24 cellular contexts compared by ENCODE assay signal in the genomic region with DNA sequence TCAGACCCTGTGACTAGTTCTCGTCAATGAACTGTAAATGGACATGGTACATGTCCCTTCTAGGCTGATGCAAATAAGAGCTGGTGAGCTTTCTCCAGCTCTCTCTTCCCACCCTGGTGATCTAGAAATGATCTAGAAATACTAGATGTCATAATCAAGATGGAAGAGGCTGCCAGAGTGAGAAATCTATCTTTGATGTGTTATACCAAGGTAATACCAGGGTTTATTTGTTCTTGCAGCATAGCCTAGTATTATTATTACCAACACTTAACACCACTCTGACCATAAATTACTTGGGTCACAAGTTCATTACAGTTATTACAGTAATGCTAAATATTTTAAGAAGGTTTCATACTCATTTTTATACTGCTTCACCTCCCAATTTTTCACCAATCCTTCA.
DNase-seq lines count a peak whose midpoint lies in the region; ATAC-seq, FAIRE-seq and TF ChIP-seq lines count a peak whose summit lies in the region.
"Had no signal": no experiment of that assay in that cellular context is flagged by ENCODE, and none has a peak within 500 bp of the region (broad histone marks: within the 10 kb centered on the region; RNA-seq: fewer than 3 reads in every experiment).

No MANE protein-coding gene starts in this region.

- peaks cover 13% of the 10 kb centered on the region for H3K36me3 Mint-ChIP-seq in natural killer cell

- DNase-seq in H1 (ENCODE audit: low read depth in 1 of 2, low spot score in 2 of 2) = no peak
- no peak for DNase-seq in natural killer cell
- DNase-seq in foreskin fibroblast = no peak
- no peak for DNase-seq in HT-29 (ENCODE audit: low spot score)
- no peak for DNase-seq in NCI-H2171 treated with DMSO at 0.1 percent for 48 hours (lab: John Stamatoyannopoulos, UW)
- DNase-seq in iPS-NIHi11 (ENCODE audit: low spot score) = no peak
- DNase-seq: 8988T; ACHN; AML-193; BE2C; Caco-2; CD4-positive, CD25-positive, alpha-beta regulatory T cell; CD8-positive, alpha-beta T cell; DMS153; EL; GDM1; HFFc6 had no signal

- no peak overlapping the region for H2BK120ac ChIP-seq in H1 (replicated peaks; ENCODE audit: low read depth, low read length)

- H4K91ac ChIP-seq in H1 (replicated peaks; ENCODE audit: insufficient read length, low read length) = no peak overlapping the region

- H3K9me3 ChIP-seq in BLaER1 treated with 17β-estradiol and CSF1 and Interleukin-3, amounts not matched to agents 10 nM and 100 nM (replicated peaks in 1 of 11) = peaks cover 24 to 45% (median 39%) of the 10 kb centered on the region in 11 experiments
- H3K9me3 ChIP-seq in H1 (ENCODE audit: insufficient read depth in 2 of 2, low read depth in 1 of 2, low read length in 1 of 2) = no peaks in the 10 kb centered on the region
- H3K9me3 ChIP-seq: A549, BE2C, Caco-2, HAP-1 had no signal

- 0 out of 2 replicates have a peak overlapping the region, but pooled peaks have one; percentile 61 for H2BK15ac ChIP-seq in H1 (ENCODE audit: low read length)

- H3K27ac Mint-ChIP-seq in natural killer cell = peak overlapping the region; percentile 58 to 74
- H3K27ac Mint-ChIP-seq: CD8-positive, alpha-beta T cell; GM23338; HFFc6 had no signal

- H2AFZ ChIP-seq in H1 (ENCODE audit: low read length) = no peak overlapping the region
- H2AFZ ChIP-seq: GM23338 had no signal

- H3K36me3 ChIP-seq in BLaER1 treated with 17β-estradiol and CSF1 and Interleukin-3, amounts not matched to agents 10 nM and 100 nM = peaks cover 0 to 37% (median 6%) of the 10 kb centered on the region in 11 experiments; a peak in 7 of 22 replicates
- no peaks in the 10 kb centered on the region for H3K36me3 ChIP-seq in H1 (ENCODE audit: control insufficient read depth in 2 of 4, insufficient read depth in 4 of 4, low read length in 3 of 4)
- H3K36me3 ChIP-seq: BE2C, HAP-1 had no signal

- no peak overlapping the region for H2BK12ac ChIP-seq in H1 (ENCODE audit: low read depth, low read length)

- H3K27ac ChIP-seq in BLaER1 treated with 17β-estradiol and CSF1 and Interleukin-3, amounts not matched to agents 10 nM and 100 nM = peak overlapping the region in 8 of 11 experiments; percentile 35 to 100 (median 99); a peak in 15 of 22 replicates
- H3K27ac ChIP-seq in H1 (ENCODE audit: low read depth, low read length) = no peak overlapping the region
- H3K27ac ChIP-seq: A549, C4-2B had no signal

- TF ChIP-seq POLR2A in H1 (IDR thresholded peaks at IDR 0.05; ENCODE audit: control extremely low read depth in 1 of 2, low read depth in 2 of 2, low read length in 2 of 2) = no peak

- no peak overlapping the region for H3K14ac ChIP-seq in H1 (ENCODE audit: insufficient read length)

- H3K4ac ChIP-seq in H1 (replicated peaks; ENCODE audit: insufficient read length, low read depth, low read length) = no peak overlapping the region

- H2BK5ac ChIP-seq in H1 (ENCODE audit: low read depth, low read length) = no peak overlapping the region

- no peak for TF ChIP-seq CTCF in H1 (IDR thresholded peaks at IDR 0.05; ENCODE audit: control extremely low read depth in 1 of 3, insufficient read depth in 1 of 3, low read depth in 1 of 3, low read length in 3 of 3)
- no peak for TF ChIP-seq CTCF in natural killer cell (IDR thresholded peaks at IDR 0.05)
- TF ChIP-seq CTCF in foreskin fibroblast (IDR thresholded peaks at IDR 0.05; ENCODE audit: low read depth, low read length) = no peak

- no peak for TF ChIP-seq RAD21 in H1 (IDR thresholded peaks at IDR 0.05 in 1 of 2, conservative IDR thresholded peaks at IDR 0.05 in 1 of 2; ENCODE audit: low read depth in 2 of 2, low read length in 2 of 2)

- peaks cover 41 to 44% of the 10 kb centered on the region in 2 donors for H3K4me1 Mint-ChIP-seq in natural killer cell

- H3K18ac ChIP-seq in H1 (ENCODE audit: extremely low read depth, low read length) = no peak overlapping the region

- no peaks in the 10 kb centered on the region for H3K79me2 ChIP-seq in H1 (ENCODE audit: control insufficient read depth in 1 of 2, insufficient read depth in 2 of 2, low read length in 2 of 2)

- H4K20me1 ChIP-seq in BLaER1 treated with 17β-estradiol and CSF1 and Interleukin-3, amounts not matched to agents 10 nM and 100 nM = no peaks in the 10 kb centered on the region
- no peaks in the 10 kb centered on the region for H4K20me1 ChIP-seq in H1 (replicated peaks in 1 of 2; ENCODE audit: control insufficient read depth in 1 of 2, insufficient read depth in 2 of 2, low read length in 2 of 2)

- FAIRE-seq in H1 (lab: Jason Lieb, UNC) = no peak
- FAIRE-seq: A549, GM12878, H54 had no signal

- H3K27me3 ChIP-seq in BLaER1 treated with 17β-estradiol and CSF1 and Interleukin-3, amounts not matched to agents 10 nM and 100 nM = no peaks in the 10 kb centered on the region
- no peaks in the 10 kb centered on the region for H3K27me3 ChIP-seq in H1 (replicated peaks in 1 of 4; ENCODE audit: control insufficient read depth in 3 of 4, extremely low read depth in 1 of 4, insufficient read depth in 3 of 4, low read length in 3 of 4)
- H3K27me3 ChIP-seq: BE2C had no signal

- H3K4me2 ChIP-seq in BLaER1 treated with 17β-estradiol and CSF1 and Interleukin-3, amounts not matched to agents 10 nM and 100 nM = peak overlapping the region in 8 of 11 experiments; percentile 7 to 92 (median 81); a peak in 17 of 22 replicates
- H3K4me2 ChIP-seq in H1 (ENCODE audit: insufficient read depth in 1 of 2, low read depth in 2 of 2, low read length in 2 of 2) = no peak overlapping the region
- H3K4me2 ChIP-seq: A549, GM23338 had no signal

- 86% methylated on average over 1 of the region's 1 CpG; no CpG with 5 or more reads in 1 of the 2 experiments for WGBS in H1 (ENCODE audit: extremely low coverage in 1 of 2, insufficient coverage in 1 of 2, insufficient read length in 1 of 2, insufficient replicate concordance in 2 of 2, low coverage in 1 of 2, low lambda C conversion rate in 2 of 2, missing lambda C conversion rate in 1 of 2), 2 experiments

- H4K5ac ChIP-seq in H1 (ENCODE audit: insufficient read length, low read depth, low read length) = no peak overlapping the region

- TF ChIP-seq EP300 in H1 (IDR thresholded peaks at IDR 0.05; ENCODE audit: borderline replicate concordance in 1 of 2, low read depth in 2 of 2, low read length in 2 of 2) = no peak

- H3K27me3 Mint-ChIP-seq in natural killer cell (ENCODE audit: low read depth in 2 of 2) = peaks cover 3 to 13% of the 10 kb centered on the region in 2 donors

- ATAC-seq in natural killer cell = peak; percentile 72 to 81 (median 74)
- ATAC-seq: A549; CD8-positive, alpha-beta T cell; GM12878; GM23338 had no signal

- CTCF ChIA-PET in H1 (lab: Charles Lee; ENCODE audit: partially characterized antibody) = interaction anchor here (0.8 to 2.5 kb wide), 2 partner anchors 14 to 39 kb away, joined by 3 to 5 read pairs; no protein-coding TSS in a partner anchor

- no peak overlapping the region for H4K8ac ChIP-seq in H1 (ENCODE audit: extremely low read depth, insufficient read depth, low read length)

- no peak overlapping the region for H2BK20ac ChIP-seq in H1 (ENCODE audit: low read length)

- intact Hi-C loops in natural killer cell (cut with micrococcal nuclease) = no loop called here

- no peak overlapping the region for H3K23ac ChIP-seq in H1 (ENCODE audit: insufficient read length)

- POLR2A ChIA-PET in H1 (lab: Charles Lee; ENCODE audit: partially characterized antibody) = no interaction called here

- H3K56ac ChIP-seq in H1 (replicated peaks; ENCODE audit: insufficient read length, low read depth, low read length) = no peak overlapping the region

- H3K4me3 ChIP-seq in BLaER1 treated with 17β-estradiol and CSF1 and Interleukin-3, amounts not matched to agents 10 nM and 100 nM = peak overlapping the region in 4 of 10 experiments; percentile 15 to 63 (median 59); a peak in 6 of 20 replicates
- no peak overlapping the region for H3K4me3 ChIP-seq in H1 (ENCODE audit: extremely low read depth in 1 of 4, insufficient read depth in 2 of 4, low read depth in 3 of 4, low read length in 4 of 4)
- H3K4me3 ChIP-seq in foreskin fibroblast (ENCODE audit: low read depth in 1 of 2, low read length in 2 of 2) = no peak overlapping the region
- H3K4me3 ChIP-seq: A549, GM12878, GM23338, HAP-1 had no signal

- no peaks in the 10 kb centered on the region for H3K79me1 ChIP-seq in H1 (ENCODE audit: low read depth, low read length)

- H3K9ac ChIP-seq in BLaER1 treated with 17β-estradiol and CSF1 and Interleukin-3, amounts not matched to agents 10 nM and 100 nM = peak overlapping the region in 6 of 11 experiments; percentile 69 to 81 (median 77); a peak in 10 of 22 replicates
- H3K9ac ChIP-seq in H1 (replicated peaks in 1 of 4; ENCODE audit: extremely low read depth in 1 of 4, low read depth in 3 of 4, low read length in 3 of 4) = no peak overlapping the region

- no peak overlapping the region for H2AK5ac ChIP-seq in H1 (ENCODE audit: low read depth, low read length)

- no peak overlapping the region for H3K4me3 Mint-ChIP-seq in natural killer cell
- H3K4me3 Mint-ChIP-seq: CD4-positive, CD25-positive, alpha-beta regulatory T cell; CD8-positive, alpha-beta T cell; GM23338; HFFc6 had no signal

- H3K4me1 ChIP-seq in BLaER1 treated with 17β-estradiol and CSF1 and Interleukin-3, amounts not matched to agents 10 nM and 100 nM = peaks cover 41 to 96% (median 80%) of the 10 kb centered on the region in 10 experiments
- no peaks in the 10 kb centered on the region for H3K4me1 ChIP-seq in H1 (replicated peaks in 1 of 4; ENCODE audit: control insufficient read depth in 3 of 4, insufficient read depth in 4 of 4, low read length in 3 of 4)
- H3K4me1 ChIP-seq: A549, BE2C, Caco-2, HAP-1 had no signal

- H3K23me2 ChIP-seq in H1 (ENCODE audit: low read depth, low read length) = no peaks in the 10 kb centered on the region; the same call in 1 of the 2 replicates

- H3K9me3 Mint-ChIP-seq in natural killer cell = peaks cover 5 to 10% of the 10 kb centered on the region in 2 donors
- H3K9me3 Mint-ChIP-seq: GM23338, HFFc6 had no signal

TF ChIP-seq in H1, 55 proteins besides CTCF, POLR2A, EP300 and RAD21 (continues in another document):
- TF ChIP-seq SIX5 (IDR thresholded peaks at IDR 0.05; ENCODE audit: low read depth, low read length) = no peak
- no peak for TF ChIP-seq EZH2 (IDR thresholded peaks at IDR 0.05; ENCODE audit: low read depth, low read length, severe bottlenecking)
- no peak for TF ChIP-seq SRF (IDR thresholded peaks at IDR 0.05; ENCODE audit: low read depth, low read length)
- no peak for TF ChIP-seq CHD1 (IDR thresholded peaks at IDR 0.05; ENCODE audit: low read depth, low read length)
- TF ChIP-seq CREB1 (IDR thresholded peaks at IDR 0.05) = no peak
- TF ChIP-seq MAFK (IDR thresholded peaks at IDR 0.05; ENCODE audit: low read depth, low read length) = no peak
- TF ChIP-seq TBP (IDR thresholded peaks at IDR 0.05; ENCODE audit: low read depth, low read length) = no peak
- no peak for TF ChIP-seq SP1 (IDR thresholded peaks at IDR 0.05; ENCODE audit: low read depth, low read length)
- no peak for TF ChIP-seq FOSL1 (IDR thresholded peaks at IDR 0.05; ENCODE audit: insufficient read depth, low read depth, low read length)
- TF ChIP-seq JUND (IDR thresholded peaks at IDR 0.05; ENCODE audit: low read length) = no peak
- no peak for TF ChIP-seq GABPA (IDR thresholded peaks at IDR 0.05; ENCODE audit: borderline replicate concordance, insufficient read depth, low read length)
- TF ChIP-seq HDAC2 (IDR thresholded peaks at IDR 0.05; ENCODE audit: borderline replicate concordance in 1 of 2, low read depth in 2 of 2, low read length in 2 of 2) = no peak

Comparison
In these comparisons a context has a peak if more than half of its experiments do, and no peak if none do; other contexts are left out.
1. H3K4me2 ChIP-seq: peak in BLaER1 treated with 17β-estradiol and CSF1 and Interleukin-3, amounts not matched to agents 10 nM and 100 nM (8 of 11); none in H1 (0 of 2).
2. H3K9ac ChIP-seq: peak in BLaER1 treated with 17β-estradiol and CSF1 and Interleukin-3, amounts not matched to agents 10 nM and 100 nM (6 of 11); none in H1 (0 of 4).